8 cellular contexts compared by ENCODE assay signal in the genomic region with DNA sequence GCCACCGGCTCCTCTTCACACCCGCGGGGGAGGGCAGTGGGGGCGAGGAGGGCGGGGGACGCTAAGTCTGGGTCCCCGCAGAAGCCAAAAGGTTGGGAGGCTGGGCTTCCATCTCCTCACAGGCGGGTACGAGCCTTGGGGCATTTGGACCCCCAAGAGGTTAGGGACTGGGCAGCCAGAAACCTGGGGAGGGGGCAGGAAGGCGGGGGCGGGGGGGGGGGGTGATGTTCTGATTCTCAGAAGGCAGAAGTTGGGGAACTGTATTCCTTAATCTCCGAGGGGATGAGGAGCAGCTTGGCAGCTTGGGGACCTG. TPM values are rescaled to one million over a fixed set of nuclear protein-coding genes. Genes with fewer than 3 reads are reported as not detected.
DNase-seq lines count a peak whose midpoint lies in the region; ATAC-seq lines count a peak whose summit lies in the region.

No MANE protein-coding gene starts in this region.

- H3K9me3 ChIP-seq in iPS-18c (ENCODE audit: control insufficient read depth, insufficient read depth, low read length) (no peaks in the 10 kb centered on the region), subcutaneous abdominal adipose tissue (ENCODE audit: control insufficient read depth in 5 of 5, low read length in 5 of 5) (no peaks in the 10 kb centered on the region)

- ATAC-seq in activated CD4-positive, alpha-beta T cell treated with anti-CD3 and anti-CD28 coated beads for 36 hours: no peak
- ATAC-seq in activated naive CD8-positive, alpha-beta T cell treated with anti-CD3 and anti-CD28 coated beads, Interleukin-2, amount 10 ng/mL, durations not matched to agents 7 days and 5 days (ENCODE audit: low read depth): no peak
- ATAC-seq in GM18858 (IDR thresholded peaks at IDR 0.05; ENCODE audit: unreplicated experiment) (no peak), HG03135 (IDR thresholded peaks at IDR 0.05; ENCODE audit: unreplicated experiment) (no peak)

- peaks cover 0 to 58% (median 41%) of the 10 kb centered on the region in 5 donors for H3K36me3 ChIP-seq in subcutaneous abdominal adipose tissue (ENCODE audit: control insufficient read depth in 5 of 5, insufficient read depth in 5 of 5, low read length in 5 of 5)

- no peaks in the 10 kb centered on the region for H3K27me3 Mint-ChIP-seq in activated CD4-positive, alpha-beta T cell treated with anti-CD3 and anti-CD28 coated beads for 36 hours
- H3K27me3 Mint-ChIP-seq in activated naive CD8-positive, alpha-beta T cell treated with anti-CD3 and anti-CD28 coated beads, Interleukin-2, amount 10 ng/mL, durations not matched to agents 7 days and 5 days: no peaks in the 10 kb centered on the region

- CTCF ChIA-PET in activated CD4-positive, alpha-beta T cell treated with anti-CD3 and anti-CD28 coated beads for 36 hours (lab: Charles Lee): interaction anchor here (0.7 to 2.0 kb wide), 6 partner anchors 12 to 176 kb away, joined by 3 to 16 read pairs (median 4); no protein-coding TSS in a partner anchor

- peak overlapping the region; percentile 87 for H3K27ac ChIP-seq in subcutaneous abdominal adipose tissue (ENCODE audit: low read depth, low read length)

- no peaks in the 10 kb centered on the region for H3K9me3 Mint-ChIP-seq in activated CD4-positive, alpha-beta T cell treated with anti-CD3 and anti-CD28 coated beads for 36 hours (ENCODE audit: low read depth)
- no peaks in the 10 kb centered on the region for H3K9me3 Mint-ChIP-seq in activated naive CD8-positive, alpha-beta T cell treated with anti-CD3 and anti-CD28 coated beads, Interleukin-2, amount 10 ng/mL, durations not matched to agents 7 days and 5 days

- peak overlapping the region in 4 of 5 donors; percentile 73 to 88 (median 82) for H3K9ac ChIP-seq in subcutaneous abdominal adipose tissue (ENCODE audit: low read length in 5 of 5)

- peak overlapping the region; percentile 97 for H3K27ac Mint-ChIP-seq in activated CD4-positive, alpha-beta T cell treated with anti-CD3 and anti-CD28 coated beads for 36 hours
- H3K27ac Mint-ChIP-seq in activated naive CD8-positive, alpha-beta T cell treated with anti-CD3 and anti-CD28 coated beads, Interleukin-2, amount 10 ng/mL, durations not matched to agents 7 days and 5 days: peak overlapping the region; percentile 97

- H3K4me3 ChIP-seq in iPS-18c (ENCODE audit: insufficient read depth, low read depth, low read length) (peak overlapping the region; percentile 34; the same call in 1 of the 2 replicates), subcutaneous abdominal adipose tissue (ENCODE audit: low read depth in 1 of 5, low read length in 5 of 5) (peak overlapping the region; percentile 52 to 80 (median 69))

- no peak for DNase-seq in activated CD4-positive, alpha-beta T cell treated with anti-CD3 and anti-CD28 coated beads for 36 hours
- DNase-seq in activated CD4-positive, alpha-beta T cell treated with anti-CD3 and anti-CD28 coated beads for 4 hours: no peak
- DNase-seq in activated naive CD8-positive, alpha-beta T cell treated with anti-CD3 and anti-CD28 coated beads, Interleukin-2, amount 10 ng/mL, durations not matched to agents 7 days and 5 days: no peak
- no peak for DNase-seq in Ammon's horn (ENCODE audit: low spot score)

- H3K4me1 Mint-ChIP-seq in activated CD4-positive, alpha-beta T cell treated with anti-CD3 and anti-CD28 coated beads for 36 hours: peaks cover 57% of the 10 kb centered on the region
- H3K4me1 Mint-ChIP-seq in activated naive CD8-positive, alpha-beta T cell treated with anti-CD3 and anti-CD28 coated beads, Interleukin-2, amount 10 ng/mL, durations not matched to agents 7 days and 5 days: peaks cover 58% of the 10 kb centered on the region

- H3K4me3 Mint-ChIP-seq in activated CD4-positive, alpha-beta T cell treated with anti-CD3 and anti-CD28 coated beads for 36 hours: peak overlapping the region; percentile 94
- H3K4me3 Mint-ChIP-seq in activated naive CD8-positive, alpha-beta T cell treated with anti-CD3 and anti-CD28 coated beads, Interleukin-2, amount 10 ng/mL, durations not matched to agents 7 days and 5 days: peak overlapping the region; percentile 88

- peaks cover 25 to 90% (median 84%) of the 10 kb centered on the region in 5 donors for H3K4me1 ChIP-seq in subcutaneous abdominal adipose tissue (ENCODE audit: control insufficient read depth in 5 of 5, insufficient read depth in 5 of 5, low read length in 5 of 5)

- intact Hi-C loops in activated CD4-positive, alpha-beta T cell treated with anti-CD3 and anti-CD28 coated beads for 36 hours (cut with DNase I, micrococcal nuclease): loop anchor here (1.0 to 10.0 kb wide), 12 partner anchors 8 to 1851 kb away; partner anchors contain the start of genes CALM3 (in 1 of the 2), CLPTM1 (in 1 of the 2), GEMIN7 (in 1 of the 2) and PPP1R37 (in 1 of the 2)

- peaks cover 78% of the 10 kb centered on the region for H3K36me3 Mint-ChIP-seq in activated CD4-positive, alpha-beta T cell treated with anti-CD3 and anti-CD28 coated beads for 36 hours (ENCODE audit: low read depth)
- H3K36me3 Mint-ChIP-seq in activated naive CD8-positive, alpha-beta T cell treated with anti-CD3 and anti-CD28 coated beads, Interleukin-2, amount 10 ng/mL, durations not matched to agents 7 days and 5 days: peaks cover 46% of the 10 kb centered on the region

- POLR2A ChIA-PET in activated CD4-positive, alpha-beta T cell treated with anti-CD3 and anti-CD28 coated beads for 36 hours (lab: Charles Lee): interaction anchor here (0.8 to 1.6 kb wide), 4 partner anchors 12 to 201 kb away, joined by 4 to 5 read pairs (median 5); no protein-coding TSS in a partner anchor
- POLR2A ChIA-PET in activated naive CD8-positive, alpha-beta T cell treated with anti-CD3 and anti-CD28 coated beads, Interleukin-2, amount 10 ng/mL, durations not matched to agents 7 days and 5 days (lab: Charles Lee): interaction anchor here (0.7 to 2.8 kb wide), 9 partner anchors 8 to 73 kb away, joined by 3 to 27 read pairs (median 4); no protein-coding TSS in a partner anchor

- H3K27me3 ChIP-seq in subcutaneous abdominal adipose tissue (ENCODE audit: control insufficient read depth in 5 of 5, insufficient read depth in 4 of 5, low read length in 5 of 5): no peaks in the 10 kb centered on the region

RNA-seq across cellular contexts. Expression of gene BCL3, which starts 5.1 kb away (rescaled TPM):
- 10 to 100 TPM; 56.2 to 81.5 TPM for total RNA-seq in activated CD4-positive, alpha-beta T cell treated with anti-CD3 and anti-CD28 coated beads for 36 hours
- total RNA-seq in activated naive CD8-positive, alpha-beta T cell treated with anti-CD3 and anti-CD28 coated beads, Interleukin-2, amount 10 ng/mL, durations not matched to agents 7 days and 5 days: 10 to 100 TPM; 25.0 to 28.8 TPM

RNA-seq across cellular contexts. Expression of gene CBLC, which starts 24.1 kb away (rescaled TPM):
- total RNA-seq in activated CD4-positive, alpha-beta T cell treated with anti-CD3 and anti-CD28 coated beads for 36 hours: not detected
- not detected for total RNA-seq in activated naive CD8-positive, alpha-beta T cell treated with anti-CD3 and anti-CD28 coated beads, Interleukin-2, amount 10 ng/mL, durations not matched to agents 7 days and 5 days

RNA-seq across cellular contexts. Expression of gene CEACAM16, which starts 54.6 kb away (rescaled TPM):
- not detected for total RNA-seq in activated CD4-positive, alpha-beta T cell treated with anti-CD3 and anti-CD28 coated beads for 36 hours
- total RNA-seq in activated naive CD8-positive, alpha-beta T cell treated with anti-CD3 and anti-CD28 coated beads, Interleukin-2, amount 10 ng/mL, durations not matched to agents 7 days and 5 days: not detected

RNA-seq across cellular contexts. Expression of gene BCAM, which starts 55.3 kb away (rescaled TPM):
- total RNA-seq in activated CD4-positive, alpha-beta T cell treated with anti-CD3 and anti-CD28 coated beads for 36 hours: not detected
- not detected for total RNA-seq in activated naive CD8-positive, alpha-beta T cell treated with anti-CD3 and anti-CD28 coated beads, Interleukin-2, amount 10 ng/mL, durations not matched to agents 7 days and 5 days
